Comparison of ENCODE assay signal across 8 cellular contexts in genomic region chr1:59007820-59008598, GRCh38.
DNase-seq lines count a peak whose midpoint lies in the region; ATAC-seq and TF ChIP-seq lines count a peak whose summit lies in the region.

No MANE protein-coding gene starts in this region.

- H3K4me3 ChIP-seq in left lung (no peak overlapping the region), upper lobe of right lung (no peak overlapping the region)
- no peak overlapping the region for H3K4me3 ChIP-seq in CD4-positive, alpha-beta memory T cell (ENCODE audit: low read length in 2 of 2)

- H3K27me3 ChIP-seq in left lung (no peaks in the 10 kb centered on the region), upper lobe of right lung (no peaks in the 10 kb centered on the region)
- H3K27me3 ChIP-seq in CD4-positive, alpha-beta T cell (ENCODE audit: control insufficient read depth, insufficient read depth, low read length): no peaks in the 10 kb centered on the region
- no peaks in the 10 kb centered on the region for H3K27me3 ChIP-seq in CD4-positive, alpha-beta memory T cell (ENCODE audit: insufficient read depth, low read length)

- DNase-seq in GDM1 (lab: John Stamatoyannopoulos, UW) (peak; percentile 43), RPMI8226 (peak; percentile 37), left lung (no peak), upper lobe of right lung (no peak)
- DNase-seq in CD4-positive, alpha-beta T cell: no peak
- DNase-seq in CD4-positive, alpha-beta memory T cell: no peak
- DNase-seq in activated CD8-positive, alpha-beta memory T cell treated with anti-CD3 and anti-CD28 coated beads, Interleukin-2, amount 50 U/mL, for 4 hours: no peak

- ATAC-seq in GM21576 (IDR thresholded peaks at IDR 0.05; ENCODE audit: unreplicated experiment): peak; percentile 46
- ATAC-seq in left lung: peak; percentile 51
- ATAC-seq in CD4-positive, alpha-beta T cell (ENCODE audit: poor library complexity): no peak
- ATAC-seq in upper lobe of right lung: no peak

- no peak overlapping the region for H3K27ac Mint-ChIP-seq in CD4-positive, alpha-beta T cell
- peak overlapping the region in 1 of 7 donors; percentile 53 for H3K27ac Mint-ChIP-seq in CD4-positive, alpha-beta memory T cell

- POLR2A ChIA-PET in CD4-positive, alpha-beta T cell (lab: Charles Lee): no interaction called here
- POLR2A ChIA-PET in CD4-positive, alpha-beta memory T cell (lab: Charles Lee; ENCODE audit: partially characterized antibody): no interaction called here

- no peak overlapping the region for H3K4me3 Mint-ChIP-seq in CD4-positive, alpha-beta T cell
- H3K4me3 Mint-ChIP-seq in CD4-positive, alpha-beta memory T cell: peak overlapping the region in 3 of 8 donors; percentile 11 to 22 (median 17)

- no peaks in the 10 kb centered on the region for H3K36me3 ChIP-seq in left lung
- no peaks in the 10 kb centered on the region for H3K36me3 ChIP-seq in CD4-positive, alpha-beta memory T cell (ENCODE audit: insufficient read depth, low read length)
- no peaks in the 10 kb centered on the region for H3K36me3 ChIP-seq in upper lobe of right lung

- no peak overlapping the region for H3K27ac ChIP-seq in left lung
- no peak overlapping the region for H3K27ac ChIP-seq in CD4-positive, alpha-beta T cell (ENCODE audit: low read depth, low read length)
- no peak overlapping the region for H3K27ac ChIP-seq in CD4-positive, alpha-beta memory T cell (ENCODE audit: low read depth, low read length)
- H3K27ac ChIP-seq in upper lobe of right lung: no peak overlapping the region

- H3K4me1 ChIP-seq in left lung (peaks cover 7 to 21% of the 10 kb centered on the region in 2 donors), upper lobe of right lung (peaks cover 5% of the 10 kb centered on the region)
- peaks cover 26% of the 10 kb centered on the region for H3K4me1 ChIP-seq in CD4-positive, alpha-beta memory T cell (ENCODE audit: insufficient read depth, low read length)

- CTCF ChIA-PET in CD4-positive, alpha-beta T cell (lab: Charles Lee): no interaction called here
- CTCF ChIA-PET in CD4-positive, alpha-beta memory T cell (lab: Charles Lee; ENCODE audit: partially characterized antibody): no interaction called here

- no peaks in the 10 kb centered on the region for H3K9me3 Mint-ChIP-seq in CD4-positive, alpha-beta T cell
- H3K9me3 Mint-ChIP-seq in CD4-positive, alpha-beta memory T cell: peaks cover 0 to 2% (median 0%) of the 10 kb centered on the region in 8 donors

- no peak for TF ChIP-seq CTCF in left lung (IDR thresholded peaks at IDR 0.05)
- TF ChIP-seq CTCF in CD4-positive, alpha-beta T cell (IDR thresholded peaks at IDR 0.05): no peak
- TF ChIP-seq CTCF in upper lobe of right lung (IDR thresholded peaks at IDR 0.05): no peak

- H3K9me3 ChIP-seq in left lung (no peaks in the 10 kb centered on the region), upper lobe of right lung (no peaks in the 10 kb centered on the region)
- H3K9me3 ChIP-seq in CD4-positive, alpha-beta T cell (ENCODE audit: control insufficient read depth, low read length): no peaks in the 10 kb centered on the region
- H3K9me3 ChIP-seq in CD4-positive, alpha-beta memory T cell (ENCODE audit: control insufficient read depth in 1 of 2, low read length in 2 of 2): no peaks in the 10 kb centered on the region

- H3K36me3 Mint-ChIP-seq in CD4-positive, alpha-beta T cell (ENCODE audit: low read depth): no peaks in the 10 kb centered on the region
- H3K36me3 Mint-ChIP-seq in CD4-positive, alpha-beta memory T cell: no peaks in the 10 kb centered on the region

- no peaks in the 10 kb centered on the region for H3K27me3 Mint-ChIP-seq in CD4-positive, alpha-beta T cell
- peaks cover 0 to 1% of the 10 kb centered on the region in 2 donors for H3K27me3 Mint-ChIP-seq in CD4-positive, alpha-beta memory T cell

- intact Hi-C loops in left lung (cut with DNase I): no loop called here
- intact Hi-C loops in CD4-positive, alpha-beta T cell (cut with DNase I, micrococcal nuclease): no loop called here
- intact Hi-C loops in CD4-positive, alpha-beta memory T cell (cut with micrococcal nuclease): no loop called here
- intact Hi-C loops in upper lobe of right lung (cut with DNase I): no loop called here

- peaks cover 19% of the 10 kb centered on the region for H3K4me1 Mint-ChIP-seq in CD4-positive, alpha-beta T cell (ENCODE audit: low read depth)
- H3K4me1 Mint-ChIP-seq in CD4-positive, alpha-beta memory T cell: peaks cover 23 to 33% (median 27%) of the 10 kb centered on the region in 4 donors

Comparison
In these comparisons a context has a peak if more than half of its experiments do, and no peak if none do; other contexts are left out.
1. DNase-seq: peak in GDM1 (single experiment) and RPMI8226 (single experiment); none in left lung (0 of 2), CD4-positive, alpha-beta T cell (0 of 10), CD4-positive, alpha-beta memory T cell (0 of 5), upper lobe of right lung (single experiment) and activated CD8-positive, alpha-beta memory T cell treated with anti-CD3 and anti-CD28 coated beads, Interleukin-2, amount 50 U/mL, for 4 hours (single experiment).
2. ATAC-seq: peak in GM21576 (single experiment) and left lung (single experiment); none in CD4-positive, alpha-beta T cell (single experiment) and upper lobe of right lung (single experiment).